ENCODE assay signal across 11 cellular contexts in genomic region chr18:47979611-47980200, GRCh38.
"Had no signal": no experiment of that assay in that cellular context is flagged by ENCODE, and none has a peak within 500 bp of the region (broad histone marks: within the 10 kb centered on the region; RNA-seq: fewer than 3 reads in every experiment).

No MANE protein-coding gene starts in this region.

- H3K4me3 ChIP-seq: heart left ventricle, left ventricle myocardium inferior, sigmoid colon had no signal

- H3K4me1 ChIP-seq: heart left ventricle, left ventricle myocardium inferior, sigmoid colon had no signal

- ATAC-seq: heart left ventricle had no signal

- H3K9me3 ChIP-seq: heart left ventricle, left ventricle myocardium inferior, sigmoid colon had no signal

- H3K27me3 ChIP-seq: heart left ventricle, sigmoid colon had no signal

- H3K27ac ChIP-seq: heart left ventricle, left ventricle myocardium inferior, sigmoid colon had no signal

- FAIRE-seq: colon, frontal cortex, islet of Langerhans had no signal

- H3K36me3 ChIP-seq: heart left ventricle, left ventricle myocardium inferior, sigmoid colon had no signal

- DNase-seq: activated CD4-positive, alpha-beta T cell treated with anti-CD3 and anti-CD28 coated beads for 48 hours; activated naive CD4-positive, alpha-beta T cell treated with Interleukin-2 at 50 U/mL for 16 hours; heart left ventricle; left ventricle myocardium inferior; sigmoid colon; stimulated activated CD4-positive, alpha-beta T cell treated with anti-CD3 and anti-CD28 coated beads, Interleukin-12 subunit alpha, Interleukin-12 subunit beta, amount 100 ng/mL, for 4 hours; stimulated activated naive CD4-positive, alpha-beta T cell; T-helper 9 cell had no signal
